In the genomic region with DNA sequence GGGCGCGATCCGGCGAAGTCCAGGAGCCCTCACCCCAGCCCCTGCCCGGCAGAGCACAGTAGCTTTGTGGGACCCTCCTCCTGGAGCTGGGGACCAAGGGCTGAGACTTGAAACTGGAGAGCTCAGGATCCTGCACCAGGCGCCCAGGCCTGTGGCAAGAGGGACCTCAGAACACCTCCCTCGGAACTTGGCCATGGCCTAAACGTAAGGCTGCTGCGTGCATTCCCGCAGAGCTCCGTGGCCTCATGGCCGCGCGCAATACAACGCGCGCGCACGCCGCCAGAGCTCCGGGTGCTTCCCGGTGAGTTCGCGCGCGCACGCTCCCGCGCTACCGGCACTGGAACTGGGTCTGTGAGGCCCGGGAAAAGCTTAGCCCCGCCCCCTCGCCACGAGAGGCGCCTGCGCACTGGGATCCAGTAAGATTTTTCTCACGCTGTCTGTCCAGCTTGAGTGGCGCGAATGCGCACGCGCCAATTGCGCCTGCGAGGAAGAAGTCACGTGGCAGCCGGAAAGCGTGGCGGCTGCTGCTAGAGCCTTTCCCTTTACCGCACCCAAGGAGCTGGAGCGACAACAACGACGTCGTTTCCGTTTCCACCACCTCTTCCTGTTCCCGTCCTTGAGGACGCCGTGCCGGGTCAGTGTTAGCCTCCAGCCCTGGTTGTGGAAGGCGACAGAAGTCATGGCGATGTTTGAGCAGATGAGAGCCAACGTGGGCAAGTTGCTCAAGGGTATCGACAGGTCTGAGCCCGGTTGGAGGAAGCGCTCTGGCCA, we compare ENCODE assay signal across 8 cellular contexts. TPM values are rescaled to one million over a fixed set of nuclear protein-coding genes. Genes with fewer than 3 reads are reported as not detected.
DNase-seq lines count a peak whose midpoint lies in the region; ATAC-seq and TF ChIP-seq lines count a peak whose summit lies in the region.

A gene with protein sequence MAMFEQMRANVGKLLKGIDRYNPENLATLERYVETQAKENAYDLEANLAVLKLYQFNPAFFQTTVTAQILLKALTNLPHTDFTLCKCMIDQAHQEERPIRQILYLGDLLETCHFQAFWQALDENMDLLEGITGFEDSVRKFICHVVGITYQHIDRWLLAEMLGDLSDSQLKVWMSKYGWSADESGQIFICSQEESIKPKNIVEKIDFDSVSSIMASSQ (plus strand): TSS at position 599 of the 771 bp plus-strand sequence. CDS start 81 bp downstream, at position 680.

- DNase-seq in GM13976 (ENCODE audit: low spot score), result peak; percentile 98
- DNase-seq in NCI-H187 (lab: John Stamatoyannopoulos, UW), result peak; percentile 98 to 99
- DNase-seq in T-helper 2 cell, result peak; percentile 95 to 99 (median 96)
- peak; percentile 99 for DNase-seq in left ventricle myocardium inferior
- peak; percentile 100 for DNase-seq in progenitor cell of endocrine pancreas (ENCODE audit: low spot score, unreplicated experiment)
- peak; percentile 99 for DNase-seq in ureter (ENCODE audit: low spot score)

- H3K36me3 Mint-ChIP-seq in progenitor cell of endocrine pancreas (ENCODE audit: insufficient read depth), result peaks cover 7% of the 10 kb centered on the region

- peaks cover 36% of the 10 kb centered on the region for H3K36me3 ChIP-seq in left ventricle myocardium inferior

- H3K27ac ChIP-seq in angular gyrus (ENCODE audit: low read depth, low read length) (peak within 1 kb of the TSS; percentile 88), left ventricle myocardium inferior (replicated peaks) (peak within 1 kb of the TSS; percentile 92)

- peak within 1 kb of the TSS; percentile 99 for H3K4me3 Mint-ChIP-seq in progenitor cell of endocrine pancreas (ENCODE audit: low read depth)

- H3K4me1 ChIP-seq in left ventricle myocardium inferior, result peaks cover 32% of the 10 kb centered on the region

- TF ChIP-seq CTCF in GM13976 (IDR thresholded peaks at IDR 0.05; ENCODE audit: borderline replicate concordance, control extremely low read depth, extremely low read depth, insufficient read depth, missing control alignments) (no peak), left ventricle myocardium inferior (IDR thresholded peaks at IDR 0.05; ENCODE audit: borderline replicate concordance) (no peak), progenitor cell of endocrine pancreas (IDR thresholded peaks at IDR 0.05; ENCODE audit: unreplicated experiment) (no peak)

- H3K9me3 Mint-ChIP-seq in progenitor cell of endocrine pancreas (ENCODE audit: low read depth), result no peaks in the 10 kb centered on the region

- ATAC-seq in HG02885 (IDR thresholded peaks at IDR 0.05; ENCODE audit: poor library complexity, unreplicated experiment), result peak; percentile 62

- in situ Hi-C loops in GM13976 (cut with MboI; ENCODE audit: low sequenced_read_pairs, unreplicated experiment), result no loop called here

- peak within 1 kb of the TSS; percentile 96 for H3K27ac Mint-ChIP-seq in progenitor cell of endocrine pancreas

- H3K4me1 Mint-ChIP-seq in progenitor cell of endocrine pancreas (ENCODE audit: low read depth), result peaks cover 14% of the 10 kb centered on the region

- H3K4me3 ChIP-seq in left ventricle myocardium inferior, result peak within 1 kb of the TSS; percentile 86

- no peaks in the 10 kb centered on the region for H3K27me3 Mint-ChIP-seq in progenitor cell of endocrine pancreas

- no peaks in the 10 kb centered on the region for H3K27me3 ChIP-seq in left ventricle myocardium inferior (ENCODE audit: low read depth)

- intact Hi-C loops in left ventricle myocardium inferior (cut with micrococcal nuclease), result no loop called here

- H3K9me3 ChIP-seq in left ventricle myocardium inferior (replicated peaks), result no peaks in the 10 kb centered on the region

RNA-seq across cellular contexts. Expression of the gene that starts here (rescaled TPM):
- total RNA-seq in left ventricle myocardium inferior (598 TPM), progenitor cell of endocrine pancreas (193 and 203 TPM in 2 replicates), ureter (322 TPM)

Comparison
In these comparisons a context has a peak if more than half of its experiments do, and no peak if none do; other contexts are left out.
1. Peak in every context shown above with its lines: DNase-seq, ATAC-seq, H3K4me3 ChIP-seq and H3K27ac ChIP-seq.